In the genomic region with DNA sequence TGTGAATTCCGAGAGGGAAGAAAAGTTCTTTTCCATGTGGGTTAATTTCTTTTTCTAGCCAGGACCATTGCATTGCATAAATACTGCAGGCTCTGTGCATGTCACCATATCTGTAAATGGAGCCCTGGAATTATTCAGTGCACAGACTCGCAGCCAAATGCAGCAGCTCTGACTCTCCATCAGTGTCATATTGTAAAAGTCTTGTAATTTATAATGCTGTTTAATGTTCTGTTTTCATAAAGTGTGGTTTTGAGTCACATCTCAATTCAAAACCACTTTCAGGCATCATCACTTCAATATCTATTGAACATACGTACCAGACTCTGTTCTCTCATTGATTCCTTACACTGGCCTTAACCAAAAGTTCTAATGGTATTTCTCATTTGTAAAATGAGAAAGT, we compare ENCODE assay signal across 20 cellular contexts.
A peak's percentile ranks its signal among the peaks of the same experiment; 100 is the strongest.
DNase-seq lines count a peak whose midpoint lies in the region; ATAC-seq and TF ChIP-seq lines count a peak whose summit lies in the region.
"Had no signal": no experiment of that assay in that cellular context is flagged by ENCODE, and none has a peak within 500 bp of the region (broad histone marks: within the 10 kb centered on the region; RNA-seq: fewer than 3 reads in every experiment).

No MANE protein-coding gene starts in this region.

- H3K9me3 ChIP-seq in osteoblast (ENCODE audit: low read depth, low read length) (no peaks in the 10 kb centered on the region), transverse colon (no peaks in the 10 kb centered on the region)
- H3K9me3 ChIP-seq: colonic mucosa, testis had no signal

- no peaks in the 10 kb centered on the region for H3K79me2 ChIP-seq in osteoblast (ENCODE audit: insufficient read depth, low read length)

- no peak for DNase-seq in activated CD4-positive, CD25-positive, alpha-beta regulatory T cell (lab: John Stamatoyannopoulos, UW)
- peak; percentile 43 for DNase-seq in HS-5 (ENCODE audit: low read depth)
- DNase-seq in amniotic epithelial cell (ENCODE audit: low read depth): peak; percentile 62
- DNase-seq in osteoblast (ENCODE audit: insufficient read length, low spot score, missing footprints): peak; percentile 18
- no peak for DNase-seq in transverse colon
- DNase-seq in Kasumi-1 (lab: John Stamatoyannopoulos, UW): no peak
- DNase-seq in germinal center (ENCODE audit: low spot score): no peak
- DNase-seq: activated B cell treated with CpG ODN at 0.5 μM for 24 hours; activated CD8-positive, alpha-beta memory T cell treated with anti-CD3 and anti-CD28 coated beads, Interleukin-2, amount 50 U/mL, for 48 hours; amygdala; CD4-positive, alpha-beta T cell; colonic mucosa; heart left ventricle; NCI-H1092 treated with DMSO at 0.1 percent for 48 hours; NCI-H2171 treated with DMSO at 0.1 percent for 48 hours; T-cell; testis had no signal

- peak overlapping the region; percentile 68 for H3K4me2 ChIP-seq in osteoblast (ENCODE audit: insufficient read depth, low read length)

- TF ChIP-seq POLR2A in transverse colon (IDR thresholded peaks at IDR 0.05): no peak

- no peaks in the 10 kb centered on the region for H3K27me3 ChIP-seq in osteoblast (ENCODE audit: insufficient read depth, low read length)
- no peaks in the 10 kb centered on the region for H3K27me3 ChIP-seq in transverse colon
- H3K27me3 ChIP-seq: colonic mucosa, heart left ventricle, testis had no signal

- H2AFZ ChIP-seq in osteoblast (ENCODE audit: low read length): no peak overlapping the region

- no peak for TF ChIP-seq EP300 in transverse colon (IDR thresholded peaks at IDR 0.05; ENCODE audit: low read depth)

- intact Hi-C loops in transverse colon (cut with DNase I; ENCODE audit: low total_unique reads): no loop called here

- 69 to 71% methylated on average over 2 to 3 of the region's 3 CpGs for WGBS in transverse colon (ENCODE audit: low coverage in 1 of 2), 2 donors

- no peak for TF ChIP-seq CTCF in osteoblast (IDR thresholded peaks at IDR 0.05; ENCODE audit: extremely low read depth, low read depth, low read length)
- no peak for TF ChIP-seq CTCF in transverse colon (IDR thresholded peaks at IDR 0.05)

- peaks cover 23% of the 10 kb centered on the region for H3K4me1 ChIP-seq in osteoblast (ENCODE audit: insufficient read depth, low read length)
- H3K4me1 ChIP-seq in transverse colon: no peaks in the 10 kb centered on the region
- H3K4me1 ChIP-seq: colonic mucosa, heart left ventricle, testis had no signal

- H3K4me3 ChIP-seq in osteoblast (ENCODE audit: insufficient read depth, low read length): peak overlapping the region; percentile 0
- H3K4me3 ChIP-seq in transverse colon: no peak overlapping the region
- H3K4me3 ChIP-seq: colonic mucosa, heart left ventricle, testis had no signal

- peak; percentile 46 to 57 for ATAC-seq in activated CD4-positive, CD25-positive, alpha-beta regulatory T cell treated with anti-CD3 and anti-CD28 coated beads, Interleukin-2, amount 50 U/mL, for 24 hours
- ATAC-seq: heart left ventricle, T-cell had no signal

- in situ Hi-C loops in transverse colon (cut with MboI; ENCODE audit: low pct_ligation_motif_present in 1 of 4, low pct_unique_long_range_greater_than_20kb in 1 of 4, low sequenced_read_pairs in 3 of 4): no loop called here

- H3K36me3 ChIP-seq in osteoblast (ENCODE audit: insufficient read depth, low read length) (no peaks in the 10 kb centered on the region), transverse colon (no peaks in the 10 kb centered on the region)
- H3K36me3 ChIP-seq: colonic mucosa, heart left ventricle had no signal

- H3K27ac ChIP-seq in osteoblast (ENCODE audit: low read depth, low read length) (peak overlapping the region; percentile 77), transverse colon (no peak overlapping the region)
- H3K27ac ChIP-seq: 22Rv1, colonic mucosa, heart left ventricle, RWPE1, testis had no signal

- no peaks in the 10 kb centered on the region for H4K20me1 ChIP-seq in osteoblast (ENCODE audit: insufficient read depth, low read length)

Comparison
In these comparisons a context has a peak if more than half of its experiments do, and no peak if none do; other contexts are left out.
1. DNase-seq: peak in HS-5 (single experiment), amniotic epithelial cell (single experiment) and osteoblast (single experiment); none in activated CD4-positive, CD25-positive, alpha-beta regulatory T cell (0 of 4), transverse colon (single experiment), Kasumi-1 (0 of 2) and germinal center (single experiment).